ENCODE assay signal across 9 cellular contexts in the genomic region with DNA sequence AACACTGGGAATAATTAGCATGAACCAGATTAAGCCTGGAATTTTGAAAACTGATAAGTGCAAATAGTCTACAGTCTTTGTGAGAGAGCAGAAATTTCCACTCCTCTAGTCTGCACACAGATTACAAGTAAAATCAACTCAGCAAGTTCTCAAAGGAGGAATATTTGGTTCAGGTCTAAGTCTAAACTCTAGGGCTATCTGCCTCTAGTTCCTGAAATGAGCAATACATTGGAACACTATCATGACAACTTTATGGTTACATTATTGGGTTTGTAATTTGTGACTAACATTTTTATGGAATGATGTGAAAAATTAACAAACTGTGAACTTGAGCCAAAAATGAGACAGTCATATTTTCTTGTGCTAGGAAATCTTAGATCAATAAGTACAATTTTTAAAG. TPM values are rescaled to one million over a fixed set of nuclear protein-coding genes. Genes with fewer than 3 reads are reported as not detected.
"Had no signal": no experiment of that assay in that cellular context is flagged by ENCODE, and none has a peak within 500 bp of the region (broad histone marks: within the 10 kb centered on the region; RNA-seq: fewer than 3 reads in every experiment).

No MANE protein-coding gene starts in this region.

- H3K4me3 Mint-ChIP-seq: H9, IgD-negative memory B cell had no signal

- H3K4me1 Mint-ChIP-seq: IgD-negative memory B cell had no signal

- H3K4me3 ChIP-seq: GM23248 had no signal

- H3K9ac ChIP-seq: GM23248 had no signal

- ATAC-seq: HepG2 had no signal

- DNase-seq: GM23248, GOT3, H9, HCEC 1CT had no signal

- H3K36me3 Mint-ChIP-seq: IgD-negative memory B cell had no signal

- FAIRE-seq: H54, HepG2 had no signal

- H3K27ac Mint-ChIP-seq: IgD-negative memory B cell had no signal

- H3K27ac ChIP-seq: GM23248, HL-60 had no signal

RNA-seq across cellular contexts. Expression of a gene that starts 30.8 kb away (rescaled TPM):
- total RNA-seq: GM23248, H9, HepG2, HT1080 had no signal
- polyA plus RNA-seq: GM23248, HepG2, IgD-negative memory B cell had no signal
